12 cellular contexts compared by ENCODE assay signal in genomic region chr7:113100091-113100723, GRCh38. TPM values are rescaled to one million over a fixed set of nuclear protein-coding genes. Genes with fewer than 3 reads are reported as not detected.
A peak's percentile ranks its signal among the peaks of the same experiment; 100 is the strongest.
DNase-seq lines count a peak whose midpoint lies in the region; ATAC-seq and TF ChIP-seq lines count a peak whose summit lies in the region.
"Had no signal": no experiment of that assay in that cellular context is flagged by ENCODE, and none has a peak within 500 bp of the region (broad histone marks: within the 10 kb centered on the region; RNA-seq: fewer than 3 reads in every experiment).

No MANE protein-coding gene starts in this region.

- no peaks in the 10 kb centered on the region for H3K36me3 Mint-ChIP-seq in H9 (ENCODE audit: insufficient read depth in 1 of 3, low read depth in 3 of 3)

- no peak overlapping the region for H3K23ac ChIP-seq in H9 (ENCODE audit: insufficient read length, low read depth, low read length)

- WGBS in H9 (ENCODE audit: extremely low coverage, insufficient read length, low lambda C conversion rate), result no CpG with 5 or more reads among the region's 7 CpGs

- H4K20me1 ChIP-seq in neural cell (ENCODE audit: insufficient read depth) (no peaks in the 10 kb centered on the region), H9 (ENCODE audit: control insufficient read depth, insufficient read depth, insufficient read length) (no peaks in the 10 kb centered on the region)

- no peaks in the 10 kb centered on the region for H3K9me3 ChIP-seq in neural cell (ENCODE audit: low read length)
- no peaks in the 10 kb centered on the region for H3K9me3 ChIP-seq in H9 (ENCODE audit: control insufficient read depth, low read depth, low read length)

- no peak overlapping the region for H2BK5ac ChIP-seq in H9 (ENCODE audit: insufficient read length, low read length)

- no peaks in the 10 kb centered on the region for H3K23me2 ChIP-seq in H9 (ENCODE audit: insufficient read length, low read depth, low read length, poor library complexity, severe bottlenecking)

- H3K4me1 Mint-ChIP-seq in H9, result peaks cover 4 to 6% of the 10 kb centered on the region in 2 experiments; a peak in 3 of 4 replicates

- H3K79me2 ChIP-seq in neural cell (replicated peaks; ENCODE audit: insufficient read depth, low read length) (no peaks in the 10 kb centered on the region), H9 (ENCODE audit: insufficient read depth, low read length) (no peaks in the 10 kb centered on the region)

- H3K36me3 ChIP-seq in neural cell (ENCODE audit: insufficient read depth, low read length), result no peaks in the 10 kb centered on the region

- no peak overlapping the region for H3K18ac ChIP-seq in H9 (ENCODE audit: insufficient read length, low read depth, low read length)

- no peaks in the 10 kb centered on the region for H3K9me3 Mint-ChIP-seq in H9

- H3K9me2 ChIP-seq in neural cell (ENCODE audit: insufficient read depth, low read length), result no peaks in the 10 kb centered on the region

- H2AFZ ChIP-seq in neural cell (ENCODE audit: low read depth, low read length) (no peak overlapping the region), H9 (ENCODE audit: low read length) (no peak overlapping the region)

- no peak overlapping the region for H3K4me2 ChIP-seq in neural cell (ENCODE audit: low read length)
- H3K4me2 ChIP-seq in H9 (ENCODE audit: insufficient read depth, insufficient read length, low read length), result no peak overlapping the region

- H3T11ph ChIP-seq in H9 (ENCODE audit: low read length), result no peak overlapping the region

- no peak overlapping the region for H2BK20ac ChIP-seq in H9 (ENCODE audit: low read depth, low read length, poor library complexity, severe bottlenecking)

- no peak overlapping the region for H2AK5ac ChIP-seq in H9 (ENCODE audit: insufficient read length, low read length)

- DNase-seq in EH (ENCODE audit: low read depth) (peak; percentile 24), NCI-H82 (lab: John Stamatoyannopoulos, UW) (peak; percentile 78), cardiac fibroblast (ENCODE audit: low read depth in 2 of 2) (peak; percentile 49 to 80), islet precursor cell (no peak), H9 (no peak)
- DNase-seq: activated gamma-delta T cell; EL; NCI-H526 treated with DMSO at 0.1 percent for 48 hours; stimulated activated CD4-positive, alpha-beta T cell treated with anti-CD3 and anti-CD28 coated beads, Interleukin-2, amount 100 ng/mL, for 48 hours had no signal

- no peak overlapping the region for H4K91ac ChIP-seq in H9 (ENCODE audit: insufficient read length, low read depth, low read length)

- H3K27ac ChIP-seq in neural cell (ENCODE audit: low read length), result peak overlapping the region; percentile 55
- no peak overlapping the region for H3K27ac ChIP-seq in H9 (ENCODE audit: insufficient read length, low read depth, low read length)

- peaks cover 11% of the 10 kb centered on the region for H3K27me3 Mint-ChIP-seq in H9 (ENCODE audit: low read depth)

- no peak overlapping the region for H3K4ac ChIP-seq in H9 (ENCODE audit: low read depth, low read length)

- no peaks in the 10 kb centered on the region for H3K79me1 ChIP-seq in H9 (ENCODE audit: insufficient read depth, low read depth, low read length, poor library complexity, severe bottlenecking)

- no peak overlapping the region for H3K4me3 ChIP-seq in cardiac fibroblast (replicated peaks in 1 of 2; ENCODE audit: low read depth in 2 of 2, low read length in 2 of 2)
- H3K4me3 ChIP-seq in neural cell (ENCODE audit: low read length), result no peak overlapping the region

- no peak overlapping the region for H3K14ac ChIP-seq in H9 (ENCODE audit: insufficient read depth, low read length)

- H3K4me3 Mint-ChIP-seq in H9, result no peak overlapping the region

- H4K8ac ChIP-seq in H9 (replicated peaks; ENCODE audit: insufficient read length, low read depth, low read length), result no peak overlapping the region

- peak overlapping the region in 1 of 3 experiments; percentile 23; a peak in 1 of 7 replicates for H3K27ac Mint-ChIP-seq in H9

- H3K27me3 ChIP-seq in neural cell (ENCODE audit: insufficient read depth, low read depth, low read length) (no peaks in the 10 kb centered on the region), H9 (ENCODE audit: insufficient read depth, low read length) (no peaks in the 10 kb centered on the region)

- no peak for TF ChIP-seq RAD21 in neural cell (conservative IDR thresholded peaks at IDR 0.05)

- H2BK15ac ChIP-seq in H9 (ENCODE audit: low read depth, low read length), result no peak overlapping the region

- H3F3A ChIP-seq in neural cell (ENCODE audit: insufficient read depth, low read length, poor library complexity, severe bottlenecking), result no peaks in the 10 kb centered on the region

- no peak for TF ChIP-seq CTCF in cardiac fibroblast (IDR thresholded peaks at IDR 0.05; ENCODE audit: low read depth, low read length)
- TF ChIP-seq CTCF in neural cell (IDR thresholded peaks at IDR 0.05; ENCODE audit: poor library complexity, severe bottlenecking), result no peak
- TF ChIP-seq CTCF in H9 (conservative IDR thresholded peaks at IDR 0.05), result no peak

- H2BK120ac ChIP-seq in H9 (ENCODE audit: low read depth, low read length, poor library complexity, severe bottlenecking), result no peak overlapping the region

- no peak overlapping the region for H4K5ac ChIP-seq in H9 (ENCODE audit: insufficient read length, low read depth, low read length)

- H2BK12ac ChIP-seq in H9 (ENCODE audit: insufficient read length, low read depth, low read length), result no peak overlapping the region

- no peak overlapping the region for H3K56ac ChIP-seq in H9 (ENCODE audit: insufficient read length, low read depth, low read length)

- peak; percentile 83 for TF ChIP-seq EP300 in neural cell (conservative IDR thresholded peaks at IDR 0.05; ENCODE audit: poor library complexity, severe bottlenecking)

- H3K4me1 ChIP-seq in H9 (ENCODE audit: insufficient read depth, low read length), result no peaks in the 10 kb centered on the region

- ATAC-seq in GM21717 (IDR thresholded peaks at IDR 0.05; ENCODE audit: unreplicated experiment), result no peak
- ATAC-seq in HG03571 (IDR thresholded peaks at IDR 0.05; ENCODE audit: unreplicated experiment), result no peak

- H3K9ac ChIP-seq in neural cell (ENCODE audit: low read length) (no peak overlapping the region), H9 (ENCODE audit: extremely low read depth, insufficient read length, low read length) (no peak overlapping the region)

TF ChIP-seq in neural cell, 6 proteins besides CTCF, POLR2A, EP300 and RAD21:
- TF ChIP-seq MXI1 (conservative IDR thresholded peaks at IDR 0.05; ENCODE audit: poor library complexity, severe bottlenecking) (no peak), POLR2AphosphoS5 (IDR thresholded peaks at IDR 0.05) (peak; percentile 68)

RNA-seq across cellular contexts. Expression of gene GPR85, which starts 13.6 kb away (rescaled TPM):
- 85.5 and 89.4 TPM in 2 replicates for polyA plus RNA-seq in neural cell
- polyA minus RNA-seq in neural cell, result 137 and 176 TPM in 2 replicates
- not detected in 2 replicates for total RNA-seq in H9 (2021)

RNA-seq across cellular contexts. Expression of gene SMIM30, which starts 18.1 kb away (rescaled TPM):
- polyA plus RNA-seq in neural cell, result 57.4 and 62.8 TPM in 2 replicates
- 19.5 and 25.2 TPM in 2 replicates for polyA minus RNA-seq in neural cell
- 31.1 and 32.3 TPM in 2 replicates for total RNA-seq in H9 (2021)

Comparison
In these comparisons a context has a peak if more than half of its experiments do, and no peak if none do; other contexts are left out.
1. DNase-seq: peak in EH (single experiment), NCI-H82 (single experiment) and cardiac fibroblast (2 of 2); none in islet precursor cell (single experiment) and H9 (single experiment).